13 cellular contexts compared by ENCODE assay signal in genomic region chr3:100144255-100144866, GRCh38. TPM values are rescaled to one million over a fixed set of nuclear protein-coding genes. Genes with fewer than 3 reads are reported as not detected.
A peak's percentile ranks its signal among the peaks of the same experiment; 100 is the strongest.
DNase-seq lines count a peak whose midpoint lies in the region; ATAC-seq and TF ChIP-seq lines count a peak whose summit lies in the region.
"Had no signal": no experiment of that assay in that cellular context is flagged by ENCODE, and none has a peak within 500 bp of the region (broad histone marks: within the 10 kb centered on the region; RNA-seq: fewer than 3 reads in every experiment).

No MANE protein-coding gene starts in this region.

- ATAC-seq in GM21619 (IDR thresholded peaks at IDR 0.05; ENCODE audit: unreplicated experiment): peak; percentile 77
- peak; percentile 97 for ATAC-seq in HG03378 (IDR thresholded peaks at IDR 0.05; ENCODE audit: unreplicated experiment)
- ATAC-seq in foreskin keratinocyte: peak; percentile 34
- ATAC-seq in right cardiac atrium: no peak

- CTCF ChIA-PET in activated CD4-positive, alpha-beta T cell treated with anti-CD3 and anti-CD28 coated beads, Interleukin-2, amount 10 ng/mL, durations not matched to agents 7 days and 5 days (lab: Charles Lee): interaction anchor here (0.6 to 1.8 kb wide), 3 partner anchors 14 to 153 kb away, joined by 3 to 5 read pairs (median 4); no protein-coding TSS in a partner anchor

- TF ChIP-seq CTCF in foreskin keratinocyte (conservative IDR thresholded peaks at IDR 0.05) (peak; percentile 9), prostate gland (IDR thresholded peaks at IDR 0.05) (no peak)

- H3K4me3 ChIP-seq in prostate gland (no peak overlapping the region), right cardiac atrium (ENCODE audit: low read length) (no peak overlapping the region)

- H3K9me3 Mint-ChIP-seq in activated CD4-positive, alpha-beta T cell treated with anti-CD3 and anti-CD28 coated beads, Interleukin-2, amount 10 ng/mL, durations not matched to agents 7 days and 5 days: peaks cover 18% of the 10 kb centered on the region

- H3K4me1 ChIP-seq in foreskin keratinocyte: no peaks in the 10 kb centered on the region
- no peaks in the 10 kb centered on the region for H3K4me1 ChIP-seq in prostate gland (replicated peaks)
- H3K4me1 ChIP-seq in right cardiac atrium (ENCODE audit: control insufficient read depth, insufficient read depth, low read length): no peaks in the 10 kb centered on the region

- no peak overlapping the region for H3K27ac Mint-ChIP-seq in activated CD4-positive, alpha-beta T cell treated with anti-CD3 and anti-CD28 coated beads, Interleukin-2, amount 10 ng/mL, durations not matched to agents 7 days and 5 days

- no peaks in the 10 kb centered on the region for H3K27me3 Mint-ChIP-seq in activated CD4-positive, alpha-beta T cell treated with anti-CD3 and anti-CD28 coated beads, Interleukin-2, amount 10 ng/mL, durations not matched to agents 7 days and 5 days

- H3K36me3 Mint-ChIP-seq in activated CD4-positive, alpha-beta T cell treated with anti-CD3 and anti-CD28 coated beads, Interleukin-2, amount 10 ng/mL, durations not matched to agents 7 days and 5 days (ENCODE audit: low read depth): peaks cover 30% of the 10 kb centered on the region

- TF ChIP-seq POLR2A in prostate gland (IDR thresholded peaks at IDR 0.05): no peak

- H3K4me1 Mint-ChIP-seq in activated CD4-positive, alpha-beta T cell treated with anti-CD3 and anti-CD28 coated beads, Interleukin-2, amount 10 ng/mL, durations not matched to agents 7 days and 5 days: peaks cover 19% of the 10 kb centered on the region

- H3K4me3 Mint-ChIP-seq in activated CD4-positive, alpha-beta T cell treated with anti-CD3 and anti-CD28 coated beads, Interleukin-2, amount 10 ng/mL, durations not matched to agents 7 days and 5 days: no peak overlapping the region

- no peaks in the 10 kb centered on the region for H3K36me3 ChIP-seq in prostate gland

- H3K9me3 ChIP-seq in prostate gland (no peaks in the 10 kb centered on the region), right cardiac atrium (ENCODE audit: control insufficient read depth, low read length) (no peaks in the 10 kb centered on the region)

- intact Hi-C loops in prostate gland (cut with DNase I): no loop called here
- intact Hi-C loops in right cardiac atrium (cut with DNase I): no loop called here

- H3K27me3 ChIP-seq in foreskin keratinocyte (no peaks in the 10 kb centered on the region), prostate gland (replicated peaks; ENCODE audit: insufficient read depth) (no peaks in the 10 kb centered on the region), right cardiac atrium (ENCODE audit: control insufficient read depth, insufficient read depth) (no peaks in the 10 kb centered on the region)

- peak; percentile 20 for DNase-seq in activated CD4-positive, alpha-beta T cell treated with anti-CD3 and anti-CD28 coated beads, Interleukin-2, amount 10 ng/mL, durations not matched to agents 7 days and 5 days
- DNase-seq in activated CD4-positive, alpha-beta T cell treated with anti-CD3 and anti-CD28 coated beads, Interleukin-2, amount 50 U/mL, for 48 hours: no peak
- no peak for DNase-seq in foreskin keratinocyte
- DNase-seq in prostate gland (ENCODE audit: low spot score): no peak
- no peak for DNase-seq in cerebellar cortex (ENCODE audit: low spot score)
- DNase-seq in right cardiac atrium: no peak
- DNase-seq: activated CD8-positive, alpha-beta memory T cell treated with anti-CD3 and anti-CD28 coated beads, Interleukin-2, amount 50 U/mL, for 48 hours; H7; KG1; NCI-H510A; small intestine had no signal

- POLR2A ChIA-PET in activated CD4-positive, alpha-beta T cell treated with anti-CD3 and anti-CD28 coated beads, Interleukin-2, amount 10 ng/mL, durations not matched to agents 7 days and 5 days (lab: Charles Lee): interaction anchor here (0.6 kb wide), 1 partner anchor 73 kb away, joined by 3 read pairs; no protein-coding TSS in a partner anchor

- H3K27ac ChIP-seq in foreskin keratinocyte (no peak overlapping the region), prostate gland (no peak overlapping the region), right cardiac atrium (ENCODE audit: low read length) (no peak overlapping the region)

- whole genome bisulfite sequencing in prostate gland: 96% methylated on average over 1 of the region's 1 CpG
- 83% methylated on average over 1 of the region's 1 CpG for WGBS in right cardiac atrium

RNA-seq across cellular contexts. Expression of gene FILIP1L, which starts 30.1 kb away (rescaled TPM):
- total RNA-seq in activated CD4-positive, alpha-beta T cell treated with anti-CD3 and anti-CD28 coated beads, Interleukin-2, amount 10 ng/mL, durations not matched to agents 7 days and 5 days: under 1 TPM; 0.25 to 0.44 TPM
- total RNA-seq in foreskin keratinocyte: 21.1 and 22.6 TPM in 2 replicates
- 8.7 and 9.8 TPM in 2 replicates for polyA plus RNA-seq in foreskin keratinocyte
- 10 to 100 TPM in 1 of 2 donors, 1 to 10 TPM in 1; 9.5 to 28.2 TPM for total RNA-seq in prostate gland
- 10 to 100 TPM; 53.6 to 88.3 (median 68.7) TPM for total RNA-seq in right cardiac atrium
- polyA plus RNA-seq in right cardiac atrium: 42.2 TPM

Comparison
In these comparisons a context has a peak if more than half of its experiments do, and no peak if none do; other contexts are left out.
1. ATAC-seq: peak in GM21619 (single experiment), HG03378 (single experiment) and foreskin keratinocyte (single experiment); none in right cardiac atrium (0 of 2).
2. RNA of gene FILIP1L, which starts 30.1 kb away (total RNA-seq): 53.6 to 88.3 TPM in right cardiac atrium, 9.5 to 28.2 TPM in prostate gland and 21.1 to 22.6 TPM in foreskin keratinocyte; 0.25 to 0.44 TPM in activated CD4-positive, alpha-beta T cell treated with anti-CD3 and anti-CD28 coated beads, Interleukin-2, amount 10 ng/mL, durations not matched to agents 7 days and 5 days; every median in the first group is over 4 times any median in the second.